Comparison of ENCODE assay signal across 1 cellular context in the genomic region with DNA sequence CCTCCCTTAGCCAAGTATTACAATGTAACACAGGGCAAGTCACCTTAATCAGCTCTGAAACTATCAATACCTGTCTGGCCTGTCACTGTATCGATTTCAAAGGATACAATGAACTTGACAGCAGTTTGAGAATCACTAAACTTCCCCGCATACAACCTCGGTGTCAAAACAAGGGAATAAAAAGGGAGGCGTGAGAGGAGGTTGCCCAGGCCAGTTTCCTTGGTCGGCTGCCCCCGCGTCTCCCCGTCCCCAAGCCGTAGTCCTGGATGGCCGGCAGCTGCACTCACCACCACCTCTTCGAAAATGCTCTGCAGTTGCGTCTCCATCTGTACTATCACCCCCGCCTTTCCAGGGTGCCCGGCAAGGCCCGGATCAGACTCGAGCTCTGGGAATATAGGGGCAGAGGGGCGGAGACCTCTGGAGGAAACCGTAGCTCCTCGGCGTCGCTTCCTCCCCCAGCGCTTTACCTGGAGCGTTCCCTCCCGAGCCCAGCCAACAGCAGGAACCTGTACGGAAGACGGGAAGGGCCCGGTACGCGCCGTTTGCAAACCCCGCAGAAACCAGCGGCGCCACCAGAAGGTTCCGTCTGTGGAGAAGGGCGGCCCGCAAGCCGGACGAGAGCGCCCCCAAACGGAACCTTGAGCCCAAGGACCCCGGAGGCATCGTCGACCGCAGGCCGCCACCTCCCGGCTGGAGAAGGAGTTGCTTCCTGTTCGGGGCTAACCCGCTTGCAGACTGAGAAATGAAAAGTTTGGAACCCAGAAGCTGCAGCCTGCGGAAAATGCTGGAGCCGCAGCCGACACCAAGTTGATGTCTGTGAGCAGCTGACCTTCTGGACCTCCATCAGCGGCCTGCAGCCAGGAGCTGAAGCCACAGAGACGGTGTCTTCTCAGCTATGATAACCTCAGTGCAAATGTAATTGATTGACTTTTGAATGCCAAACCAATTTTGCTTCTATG.
TF ChIP-seq lines count a peak whose summit lies in the region.

TSS of gene MED23 (minus strand) at position 519 of the 959 bp plus-strand sequence. CDS start at position 326, 193 bp downstream.

TF ChIP-seq in GM12878, 131 proteins besides CTCF, POLR2A, EP300 and RAD21 (continued from another document and continues in another):
- peak; percentile 72 for TF ChIP-seq ZNF384 (IDR thresholded peaks at IDR 0.05; ENCODE audit: borderline replicate concordance, low read depth, low read length)
- peak; percentile 85 to 89 for TF ChIP-seq IKZF2 (IDR thresholded peaks at IDR 0.05)
- no peak for TF ChIP-seq USF1 (IDR thresholded peaks at IDR 0.05; ENCODE audit: borderline replicate concordance, extremely low read length, insufficient read depth, low read depth, low read length)
- TF ChIP-seq HSF1 (IDR thresholded peaks at IDR 0.05; ENCODE audit: low read depth, low read length) = peak; percentile 77
- TF ChIP-seq, protein P1, sequence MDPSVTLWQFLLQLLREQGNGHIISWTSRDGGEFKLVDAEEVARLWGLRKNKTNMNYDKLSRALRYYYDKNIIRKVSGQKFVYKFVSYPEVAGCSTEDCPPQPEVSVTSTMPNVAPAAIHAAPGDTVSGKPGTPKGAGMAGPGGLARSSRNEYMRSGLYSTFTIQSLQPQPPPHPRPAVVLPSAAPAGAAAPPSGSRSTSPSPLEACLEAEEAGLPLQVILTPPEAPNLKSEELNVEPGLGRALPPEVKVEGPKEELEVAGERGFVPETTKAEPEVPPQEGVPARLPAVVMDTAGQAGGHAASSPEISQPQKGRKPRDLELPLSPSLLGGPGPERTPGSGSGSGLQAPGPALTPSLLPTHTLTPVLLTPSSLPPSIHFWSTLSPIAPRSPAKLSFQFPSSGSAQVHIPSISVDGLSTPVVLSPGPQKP (IDR thresholded peaks at IDR 0.05; ENCODE audit: low read depth, low read length) = peak; percentile 87
- TF ChIP-seq ATF2 (IDR thresholded peaks at IDR 0.05; ENCODE audit: low read length) = 0 out of 2 replicates have a peak, but pooled peaks have one; percentile 34
- TF ChIP-seq TARDBP (IDR thresholded peaks at IDR 0.05; ENCODE audit: borderline replicate concordance) = peak; percentile 96
- TF ChIP-seq, protein P2, sequence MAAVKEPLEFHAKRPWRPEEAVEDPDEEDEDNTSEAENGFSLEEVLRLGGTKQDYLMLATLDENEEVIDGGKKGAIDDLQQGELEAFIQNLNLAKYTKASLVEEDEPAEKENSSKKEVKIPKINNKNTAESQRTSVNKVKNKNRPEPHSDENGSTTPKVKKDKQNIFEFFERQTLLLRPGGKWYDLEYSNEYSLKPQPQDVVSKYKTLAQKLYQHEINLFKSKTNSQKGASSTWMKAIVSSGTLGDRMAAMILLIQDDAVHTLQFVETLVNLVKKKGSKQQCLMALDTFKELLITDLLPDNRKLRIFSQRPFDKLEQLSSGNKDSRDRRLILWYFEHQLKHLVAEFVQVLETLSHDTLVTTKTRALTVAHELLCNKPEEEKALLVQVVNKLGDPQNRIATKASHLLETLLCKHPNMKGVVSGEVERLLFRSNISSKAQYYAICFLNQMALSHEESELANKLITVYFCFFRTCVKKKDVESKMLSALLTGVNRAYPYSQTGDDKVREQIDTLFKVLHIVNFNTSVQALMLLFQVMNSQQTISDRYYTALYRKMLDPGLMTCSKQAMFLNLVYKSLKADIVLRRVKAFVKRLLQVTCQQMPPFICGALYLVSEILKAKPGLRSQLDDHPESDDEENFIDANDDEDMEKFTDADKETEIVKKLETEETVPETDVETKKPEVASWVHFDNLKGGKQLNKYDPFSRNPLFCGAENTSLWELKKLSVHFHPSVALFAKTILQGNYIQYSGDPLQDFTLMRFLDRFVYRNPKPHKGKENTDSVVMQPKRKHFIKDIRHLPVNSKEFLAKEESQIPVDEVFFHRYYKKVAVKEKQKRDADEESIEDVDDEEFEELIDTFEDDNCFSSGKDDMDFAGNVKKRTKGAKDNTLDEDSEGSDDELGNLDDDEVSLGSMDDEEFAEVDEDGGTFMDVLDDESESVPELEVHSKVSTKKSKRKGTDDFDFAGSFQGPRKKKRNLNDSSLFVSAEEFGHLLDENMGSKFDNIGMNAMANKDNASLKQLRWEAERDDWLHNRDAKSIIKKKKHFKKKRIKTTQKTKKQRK (IDR thresholded peaks at IDR 0.05; ENCODE audit: low read depth, low read length) = peak; percentile 48
- TF ChIP-seq FOS (IDR thresholded peaks at IDR 0.05; ENCODE audit: borderline replicate concordance, extremely low read depth, insufficient read length) = no peak
- peak; percentile 90 for TF ChIP-seq TBL1XR1 (IDR thresholded peaks at IDR 0.05; ENCODE audit: low read depth, low read length)
- TF ChIP-seq, protein P3, sequence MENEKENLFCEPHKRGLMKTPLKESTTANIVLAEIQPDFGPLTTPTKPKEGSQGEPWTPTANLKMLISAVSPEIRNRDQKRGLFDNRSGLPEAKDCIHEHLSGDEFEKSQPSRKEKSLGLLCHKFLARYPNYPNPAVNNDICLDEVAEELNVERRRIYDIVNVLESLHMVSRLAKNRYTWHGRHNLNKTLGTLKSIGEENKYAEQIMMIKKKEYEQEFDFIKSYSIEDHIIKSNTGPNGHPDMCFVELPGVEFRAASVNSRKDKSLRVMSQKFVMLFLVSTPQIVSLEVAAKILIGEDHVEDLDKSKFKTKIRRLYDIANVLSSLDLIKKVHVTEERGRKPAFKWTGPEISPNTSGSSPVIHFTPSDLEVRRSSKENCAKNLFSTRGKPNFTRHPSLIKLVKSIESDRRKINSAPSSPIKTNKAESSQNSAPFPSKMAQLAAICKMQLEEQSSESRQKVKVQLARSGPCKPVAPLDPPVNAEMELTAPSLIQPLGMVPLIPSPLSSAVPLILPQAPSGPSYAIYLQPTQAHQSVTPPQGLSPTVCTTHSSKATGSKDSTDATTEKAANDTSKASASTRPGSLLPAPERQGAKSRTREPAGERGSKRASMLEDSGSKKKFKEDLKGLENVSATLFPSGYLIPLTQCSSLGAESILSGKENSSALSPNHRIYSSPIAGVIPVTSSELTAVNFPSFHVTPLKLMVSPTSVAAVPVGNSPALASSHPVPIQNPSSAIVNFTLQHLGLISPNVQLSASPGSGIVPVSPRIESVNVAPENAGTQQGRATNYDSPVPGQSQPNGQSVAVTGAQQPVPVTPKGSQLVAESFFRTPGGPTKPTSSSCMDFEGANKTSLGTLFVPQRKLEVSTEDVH (IDR thresholded peaks at IDR 0.05; ENCODE audit: low read depth, partially characterized antibody) = peak; percentile 95
- TF ChIP-seq ZNF622 (IDR thresholded peaks at IDR 0.05) = no peak
- peak; percentile 36; the same call in 1 of the 2 replicates for TF ChIP-seq SPI1 (IDR thresholded peaks at IDR 0.05; ENCODE audit: borderline replicate concordance, insufficient read depth, low read depth, low read length)
- peak in 1 of 2 experiments; percentile 72; a peak in 1 of 4 replicates for TF ChIP-seq ETV6 (conservative IDR thresholded peaks at IDR 0.05 in 1 of 2, IDR thresholded peaks at IDR 0.05 in 1 of 2; ENCODE audit: borderline replicate concordance in 1 of 2, low read depth in 1 of 2)
- peak; percentile 38; the same call in 1 of the 2 replicates for TF ChIP-seq REST (IDR thresholded peaks at IDR 0.05; ENCODE audit: low read depth, low read length)
- no peak for TF ChIP-seq PAX8 (IDR thresholded peaks at IDR 0.05)
- TF ChIP-seq RBBP5 (conservative IDR thresholded peaks at IDR 0.05) = no peak
- no peak for TF ChIP-seq NFXL1 (IDR thresholded peaks at IDR 0.05; ENCODE audit: borderline replicate concordance)
- TF ChIP-seq, protein P4, sequence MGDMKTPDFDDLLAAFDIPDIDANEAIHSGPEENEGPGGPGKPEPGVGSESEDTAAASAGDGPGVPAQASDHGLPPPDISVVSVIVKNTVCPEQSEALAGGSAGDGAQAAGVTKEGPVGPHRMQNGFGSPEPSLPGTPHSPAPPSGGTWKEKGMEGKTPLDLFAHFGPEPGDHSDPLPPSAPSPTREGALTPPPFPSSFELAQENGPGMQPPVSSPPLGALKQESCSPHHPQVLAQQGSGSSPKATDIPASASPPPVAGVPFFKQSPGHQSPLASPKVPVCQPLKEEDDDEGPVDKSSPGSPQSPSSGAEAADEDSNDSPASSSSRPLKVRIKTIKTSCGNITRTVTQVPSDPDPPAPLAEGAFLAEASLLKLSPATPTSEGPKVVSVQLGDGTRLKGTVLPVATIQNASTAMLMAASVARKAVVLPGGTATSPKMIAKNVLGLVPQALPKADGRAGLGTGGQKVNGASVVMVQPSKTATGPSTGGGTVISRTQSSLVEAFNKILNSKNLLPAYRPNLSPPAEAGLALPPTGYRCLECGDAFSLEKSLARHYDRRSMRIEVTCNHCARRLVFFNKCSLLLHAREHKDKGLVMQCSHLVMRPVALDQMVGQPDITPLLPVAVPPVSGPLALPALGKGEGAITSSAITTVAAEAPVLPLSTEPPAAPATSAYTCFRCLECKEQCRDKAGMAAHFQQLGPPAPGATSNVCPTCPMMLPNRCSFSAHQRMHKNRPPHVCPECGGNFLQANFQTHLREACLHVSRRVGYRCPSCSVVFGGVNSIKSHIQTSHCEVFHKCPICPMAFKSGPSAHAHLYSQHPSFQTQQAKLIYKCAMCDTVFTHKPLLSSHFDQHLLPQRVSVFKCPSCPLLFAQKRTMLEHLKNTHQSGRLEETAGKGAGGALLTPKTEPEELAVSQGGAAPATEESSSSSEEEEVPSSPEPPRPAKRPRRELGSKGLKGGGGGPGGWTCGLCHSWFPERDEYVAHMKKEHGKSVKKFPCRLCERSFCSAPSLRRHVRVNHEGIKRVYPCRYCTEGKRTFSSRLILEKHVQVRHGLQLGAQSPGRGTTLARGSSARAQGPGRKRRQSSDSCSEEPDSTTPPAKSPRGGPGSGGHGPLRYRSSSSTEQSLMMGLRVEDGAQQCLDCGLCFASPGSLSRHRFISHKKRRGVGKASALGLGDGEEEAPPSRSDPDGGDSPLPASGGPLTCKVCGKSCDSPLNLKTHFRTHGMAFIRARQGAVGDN (IDR thresholded peaks at IDR 0.05) = peak; percentile 71; the same call in 1 of the 2 replicates
- TF ChIP-seq STAT3 (IDR thresholded peaks at IDR 0.05; ENCODE audit: low read depth, low read length) = no peak
- peak; percentile 38; the same call in 1 of the 2 replicates for TF ChIP-seq ATF7 (IDR thresholded peaks at IDR 0.05; ENCODE audit: low read depth)
- no peak for TF ChIP-seq NFYA (IDR thresholded peaks at IDR 0.05; ENCODE audit: borderline replicate concordance, low read depth, low read length)
- 0 out of 2 replicates have a peak, but pooled peaks have one; percentile 47 for TF ChIP-seq IRF3 (IDR thresholded peaks at IDR 0.05)
- TF ChIP-seq CBX3 (IDR thresholded peaks at IDR 0.05; ENCODE audit: borderline replicate concordance, low read depth) = no peak
